ENCODE assay signal across 18 cellular contexts in the genomic region with DNA sequence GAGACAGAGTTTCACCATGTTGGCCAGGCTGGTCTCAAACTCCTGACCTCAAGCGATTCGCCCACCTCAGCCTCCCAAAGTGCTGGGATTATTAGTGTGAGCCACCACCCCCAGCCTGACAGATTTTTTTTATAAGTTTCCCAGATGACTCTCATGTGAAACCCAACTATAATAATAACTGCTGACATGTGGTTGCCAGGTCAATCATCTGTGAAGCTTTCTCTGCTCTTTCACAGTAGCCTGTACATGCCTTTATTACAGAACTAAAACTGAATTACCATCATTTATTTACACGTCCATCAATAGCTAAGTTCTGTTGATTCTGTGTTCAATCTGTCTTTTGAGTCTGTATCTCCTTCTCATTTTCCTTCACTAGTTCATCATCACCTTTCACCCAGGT.
"Had no signal": no experiment of that assay in that cellular context is flagged by ENCODE, and none has a peak within 500 bp of the region (broad histone marks: within the 10 kb centered on the region; RNA-seq: fewer than 3 reads in every experiment).

No MANE protein-coding gene starts in this region.

- DNase-seq: activated B cell treated with CpG ODN at 0.5 μM for 24 hours; activated CD4-positive, alpha-beta memory T cell treated with anti-CD3 and anti-CD28 coated beads for 36 hours; activated CD4-positive, alpha-beta T cell treated with anti-CD3 and anti-CD28 coated beads for 4 hours; activated naive CD4-positive, alpha-beta T cell treated with Interleukin-2 at 50 U/mL for 16 hours; activated naive CD8-positive, alpha-beta T cell treated with anti-CD3 and anti-CD28 coated beads, Interleukin-2, amount 10 ng/mL, durations not matched to agents 7 days and 5 days; amygdala; effector memory CD8-positive, alpha-beta T cell; esophagus squamous epithelium; heart right ventricle; kidney glomerular epithelial cell; left ventricle myocardium inferior; mammary epithelial cell; retina; stimulated activated CD4-positive, alpha-beta T cell treated with anti-CD3 and anti-CD28 coated beads, Interleukin-2, amount 100 ng/mL, for 24 hours; stimulated activated naive CD4-positive, alpha-beta T cell treated with Interleukin-2 at 50 U/mL for 16 hours; substantia nigra; tibial artery had no signal

- ATAC-seq: activated T-helper 17 cell treated with anti-CD3 and anti-CD28 coated beads, Interleukin-2, amount 50 U/mL, for 72 hours; effector memory CD8-positive, alpha-beta T cell; heart right ventricle had no signal
